Comparison of ENCODE assay signal across 8 cellular contexts in genomic region chr1:159922499-159923202, GRCh38. TPM values are rescaled to one million over a fixed set of nuclear protein-coding genes. Genes with fewer than 3 reads are reported as not detected.
DNase-seq lines count a peak whose midpoint lies in the region; ATAC-seq and TF ChIP-seq lines count a peak whose summit lies in the region.

No MANE protein-coding gene starts in this region.

- peak overlapping the region; percentile 84 to 94 (median 91) for H3K27ac ChIP-seq in gastrocnemius medialis

- H3K9me3 ChIP-seq in gastrocnemius medialis, result no peaks in the 10 kb centered on the region

- no peak for TF ChIP-seq POLR2A in gastrocnemius medialis (IDR thresholded peaks at IDR 0.05)

- H3K36me3 Mint-ChIP-seq in activated B cell treated with CpG ODN at 0.5 μM for 24 hours (ENCODE audit: low read depth), result peaks cover 54% of the 10 kb centered on the region

- POLR2A ChIA-PET in activated B cell treated with CpG ODN at 0.5 μM for 24 hours (lab: Charles Lee), result interaction anchor here (1.5 to 2.4 kb wide), 5 partner anchors 14 to 176 kb away, joined by 4 to 20 read pairs (median 4); partner anchors contain the start of genes IGSF8 and KCNJ10

- no peaks in the 10 kb centered on the region for H3K9me3 Mint-ChIP-seq in activated B cell treated with CpG ODN at 0.5 μM for 24 hours

- CTCF ChIA-PET in activated B cell treated with CpG ODN at 0.5 μM for 24 hours (lab: Charles Lee), result interaction anchor here (1.0 to 6.4 kb wide), 3 partner anchors 32 to 133 kb away, joined by 3 to 52 read pairs (median 9); no protein-coding TSS in a partner anchor

- DNase-seq in DMS53 (lab: John Stamatoyannopoulos, UW), result peak; percentile 38
- no peak for DNase-seq in DMS53 treated with DMSO at 0.1 percent for 48 hours (lab: John Stamatoyannopoulos, UW; ENCODE audit: unreplicated experiment)
- no peak for DNase-seq in activated B cell treated with CpG ODN at 0.5 μM for 24 hours
- DNase-seq in glomerular visceral epithelial cell (ENCODE audit: extremely low spot score), result peak; percentile 65
- DNase-seq in gastrocnemius medialis, result peak in 1 of 2 donors; percentile 32
- DNase-seq in NCI-H2081 treated with DMSO at 0.1 percent for 48 hours (lab: John Stamatoyannopoulos, UW), result no peak
- no peak for DNase-seq in nucleus accumbens (lab: John Stamatoyannopoulos, UW)
- no peak for DNase-seq in NCI-H187 treated with DMSO at 0.1 percent for 48 hours (lab: John Stamatoyannopoulos, UW)

- H3K27me3 Mint-ChIP-seq in activated B cell treated with CpG ODN at 0.5 μM for 24 hours, result no peaks in the 10 kb centered on the region

- no peak for TF ChIP-seq CTCF in activated B cell treated with CpG ODN at 0.5 μM for 24 hours (IDR thresholded peaks at IDR 0.05)
- TF ChIP-seq CTCF in gastrocnemius medialis (IDR thresholded peaks at IDR 0.05 in 4 of 5, conservative IDR thresholded peaks at IDR 0.05 in 1 of 5), result no peak

- no peak for ATAC-seq in activated B cell treated with CpG ODN at 0.5 μM for 24 hours (ENCODE audit: low read depth)
- peak in 1 of 2 donors; percentile 6 for ATAC-seq in gastrocnemius medialis

- peaks cover 78% of the 10 kb centered on the region for H3K4me1 Mint-ChIP-seq in activated B cell treated with CpG ODN at 0.5 μM for 24 hours

- peaks cover 26 to 32% of the 10 kb centered on the region in 2 donors for H3K4me1 ChIP-seq in gastrocnemius medialis

- peaks cover 0 to 11% of the 10 kb centered on the region in 2 donors for H3K36me3 ChIP-seq in gastrocnemius medialis

- in situ Hi-C loops in gastrocnemius medialis (cut with MboI; ENCODE audit: low sequenced_read_pairs in 4 of 4), result no loop called here

- peak overlapping the region; percentile 74 to 77 (median 76) for H3K4me3 ChIP-seq in gastrocnemius medialis

- H3K27me3 ChIP-seq in gastrocnemius medialis, result peaks cover 16 to 24% (median 19%) of the 10 kb centered on the region in 3 donors

- intact Hi-C loops in activated B cell treated with CpG ODN at 0.5 μM for 24 hours (cut with micrococcal nuclease), result loop anchor here (5.0 to 10.0 kb wide), 4 partner anchors 85 to 342 kb away; partner anchors contain the start of genes DCAF8 and IGSF8
- intact Hi-C loops in gastrocnemius medialis (cut with DNase I; ENCODE audit: low total_unique reads), result loop anchor here (10.0 kb wide), 1 partner anchor 68 kb away; no protein-coding TSS in a partner anchor

- H3K27ac Mint-ChIP-seq in activated B cell treated with CpG ODN at 0.5 μM for 24 hours, result peak overlapping the region; percentile 99

- peak overlapping the region; percentile 99 for H3K4me3 Mint-ChIP-seq in activated B cell treated with CpG ODN at 0.5 μM for 24 hours

RNA-seq across cellular contexts. Expression of gene TAGLN2, which starts 2.7 kb away (rescaled TPM):
- 327 and 364 TPM in 2 replicates for total RNA-seq in activated B cell treated with CpG ODN at 0.5 μM for 24 hours
- 10 to 100 TPM; 28.8 to 48.2 (median 37.5) TPM for total RNA-seq in gastrocnemius medialis

RNA-seq across cellular contexts. Expression of gene CFAP45, which starts 22.7 kb away (rescaled TPM):
- total RNA-seq in activated B cell treated with CpG ODN at 0.5 μM for 24 hours (1.2 and 1.8 TPM in 2 replicates), gastrocnemius medialis (not detected)

RNA-seq across cellular contexts. Expression of gene IGSF9, which starts 22.8 kb away (rescaled TPM):
- not detected in 2 replicates for total RNA-seq in activated B cell treated with CpG ODN at 0.5 μM for 24 hours
- total RNA-seq in gastrocnemius medialis, result under 1 TPM in 2 of 4 donors, not detected in 2; 0.10 to 0.11 TPM

RNA-seq across cellular contexts. Expression of gene SLAMF9, which starts 31.4 kb away (rescaled TPM):
- total RNA-seq in activated B cell treated with CpG ODN at 0.5 μM for 24 hours (not detected in 2 replicates), gastrocnemius medialis (not detected)

Comparison
In these comparisons a context has a peak if more than half of its experiments do, and no peak if none do; other contexts are left out.
1. DNase-seq: peak in DMS53 (single experiment) and glomerular visceral epithelial cell (single experiment); none in DMS53 treated with DMSO at 0.1 percent for 48 hours (single experiment), activated B cell treated with CpG ODN at 0.5 μM for 24 hours (single experiment), NCI-H2081 treated with DMSO at 0.1 percent for 48 hours (single experiment), nucleus accumbens (0 of 56) and NCI-H187 treated with DMSO at 0.1 percent for 48 hours (single experiment).